ENCODE assay signal across 1 cellular context in genomic region chr19:11530432-11530831, GRCh38.
TF ChIP-seq lines count a peak whose summit lies in the region.

No MANE protein-coding gene starts in this region.

TF ChIP-seq in H1, 55 proteins besides CTCF, POLR2A, EP300 and RAD21:
- no peak for TF ChIP-seq EGR1 (IDR thresholded peaks at IDR 0.05; ENCODE audit: borderline replicate concordance, low read depth, low read length)
- TF ChIP-seq CREB1 (IDR thresholded peaks at IDR 0.05) = peak; percentile 46; the same call in 1 of the 2 replicates
- peak; percentile 74 for TF ChIP-seq SP1 (IDR thresholded peaks at IDR 0.05; ENCODE audit: low read depth, low read length)
- TF ChIP-seq CHD2 (IDR thresholded peaks at IDR 0.05; ENCODE audit: low read length) = peak; percentile 59; the same call in 1 of the 2 replicates
- no peak for TF ChIP-seq EZH2 (IDR thresholded peaks at IDR 0.05; ENCODE audit: low read depth, low read length, severe bottlenecking)
- no peak for TF ChIP-seq SIRT6 (IDR thresholded peaks at IDR 0.05; ENCODE audit: low read length)
- TF ChIP-seq HDAC2 (IDR thresholded peaks at IDR 0.05; ENCODE audit: borderline replicate concordance in 1 of 2, low read depth in 2 of 2, low read length in 2 of 2) = peak in 1 of 2 experiments; percentile 89; a peak in 1 of 4 replicates
- no peak for TF ChIP-seq RFX5 (IDR thresholded peaks at IDR 0.05; ENCODE audit: borderline replicate concordance, low read depth, low read length)
- peak; percentile 90 for TF ChIP-seq E2F6 (IDR thresholded peaks at IDR 0.05)
- TF ChIP-seq SAP30 (IDR thresholded peaks at IDR 0.05; ENCODE audit: insufficient read depth, insufficient replicate concordance, low read length) = peak; percentile 93
- peak; percentile 89 for TF ChIP-seq NRF1 (IDR thresholded peaks at IDR 0.05; ENCODE audit: low read depth, low read length)
- TF ChIP-seq TCF12 (IDR thresholded peaks at IDR 0.05; ENCODE audit: low read depth, low read length) = no peak
- no peak for TF ChIP-seq BCL11A (IDR thresholded peaks at IDR 0.05; ENCODE audit: low read depth in 2 of 2, low read length in 2 of 2)
- TF ChIP-seq CEBPB (IDR thresholded peaks at IDR 0.05; ENCODE audit: low read depth, low read length) = peak; percentile 92
- 0 out of 2 replicates have a peak, but pooled peaks have one; percentile 29 for TF ChIP-seq ATF3 (IDR thresholded peaks at IDR 0.05; ENCODE audit: insufficient read depth, low read depth, low read length)
- TF ChIP-seq SIN3A (conservative IDR thresholded peaks at IDR 0.05 in 1 of 2, IDR thresholded peaks at IDR 0.05 in 1 of 2; ENCODE audit: low read depth in 1 of 2, low read length in 2 of 2) = peak; percentile 98 to 99
- peak; percentile 100 for TF ChIP-seq MAX (IDR thresholded peaks at IDR 0.05)
- no peak for TF ChIP-seq POLR2AphosphoS5 (IDR thresholded peaks at IDR 0.05; ENCODE audit: low read depth, low read length)
- peak; percentile 66 for TF ChIP-seq USF2 (IDR thresholded peaks at IDR 0.05; ENCODE audit: low read length)
- no peak for TF ChIP-seq JUND (IDR thresholded peaks at IDR 0.05; ENCODE audit: low read length)
